27 cellular contexts compared by ENCODE assay signal in genomic region chr17:81650951-81651350, GRCh38. TPM values are rescaled to one million over a fixed set of nuclear protein-coding genes. Genes with fewer than 3 reads are reported as not detected.
DNase-seq lines count a peak whose midpoint lies in the region; ATAC-seq and TF ChIP-seq lines count a peak whose summit lies in the region.
"Had no signal": no experiment of that assay in that cellular context is flagged by ENCODE, and none has a peak within 500 bp of the region (broad histone marks: within the 10 kb centered on the region; RNA-seq: fewer than 3 reads in every experiment).

No MANE protein-coding gene starts in this region.

- POLR2A ChIA-PET in PC-9 (lab: Charles Lee; ENCODE audit: unreplicated experiment) = interaction anchor here (0.6 kb wide), 1 partner anchor 16 kb away, joined by 32 read pairs; the partner anchor contains the start of gene CCDC137

- H2AFZ ChIP-seq in PC-9 (no peak overlapping the region), neuronal stem cell (ENCODE audit: low read length) (no peak overlapping the region)
- H2AFZ ChIP-seq: hepatocyte had no signal

- H3K14ac ChIP-seq in neuronal stem cell (ENCODE audit: low read length) = no peak overlapping the region

- H3K4me1 Mint-ChIP-seq in effector memory CD8-positive, alpha-beta T cell (ENCODE audit: low read depth in 2 of 2) = peaks cover 5 to 7% of the 10 kb centered on the region in 2 donors

- no peak overlapping the region for H3K4me3 Mint-ChIP-seq in effector memory CD8-positive, alpha-beta T cell
- H3K4me3 Mint-ChIP-seq: activated naive CD8-positive, alpha-beta T cell treated with anti-CD3 and anti-CD28 coated beads, Interleukin-2, amount 50 U/mL, for 24 hours; activated T-cell treated with anti-CD3 and anti-CD28 coated beads, Interleukin-2, amount 50 U/mL, for 24 hours; CD4-positive, alpha-beta T cell; nephron had no signal

- no peaks in the 10 kb centered on the region for H3K9me3 ChIP-seq in PC-9 (ENCODE audit: insufficient read depth, low read depth)
- peaks cover 10 to 11% of the 10 kb centered on the region in 2 donors for H3K9me3 ChIP-seq in neuronal stem cell (replicated peaks in 1 of 2; ENCODE audit: control insufficient read depth in 2 of 2, insufficient read depth in 1 of 2, low read depth in 1 of 2, low read length in 2 of 2)
- H3K9me3 ChIP-seq: tibial artery had no signal

- no CpG with 5 or more reads among the region's 9 CpGs for WGBS in neuronal stem cell (ENCODE audit: extremely low coverage in 2 of 2, insufficient read length in 2 of 2, insufficient replicate concordance in 1 of 2), 2 donors

- H3K27me3 ChIP-seq in PC-9 (ENCODE audit: insufficient read depth, low read depth) (no peaks in the 10 kb centered on the region), neuronal stem cell (ENCODE audit: control insufficient read depth in 3 of 3, insufficient read depth in 3 of 3, low read depth in 1 of 3, low read length in 3 of 3) (peaks cover 14 to 30% (median 22%) of the 10 kb centered on the region in 3 experiments)

- no peak overlapping the region for H2BK120ac ChIP-seq in neuronal stem cell (ENCODE audit: low read depth, low read length)

- H3F3A ChIP-seq in PC-9 (ENCODE audit: insufficient read depth, low read depth) = no peaks in the 10 kb centered on the region

- H3K18ac ChIP-seq in neuronal stem cell (ENCODE audit: low read length) = no peak overlapping the region

- peaks cover 27 to 52% of the 10 kb centered on the region in 2 donors for H3K27me3 Mint-ChIP-seq in effector memory CD8-positive, alpha-beta T cell

- H3K4ac ChIP-seq in neuronal stem cell (ENCODE audit: low read length) = no peak overlapping the region

- H3K4me1 ChIP-seq in PC-9 (replicated peaks; ENCODE audit: insufficient read depth) (no peaks in the 10 kb centered on the region), neuronal stem cell (ENCODE audit: control insufficient read depth in 2 of 2, insufficient read depth in 1 of 2, low read depth in 1 of 2, low read length in 2 of 2) (peaks cover 7 to 9% of the 10 kb centered on the region in 2 donors)

- peak overlapping the region; percentile 59 for H3K23ac ChIP-seq in neuronal stem cell (ENCODE audit: low read depth, low read length, poor library complexity)

- intact Hi-C loops in PC-9 (cut with micrococcal nuclease; ENCODE audit: unreplicated experiment) = no loop called here

- no peak overlapping the region for H3K9ac ChIP-seq in neuronal stem cell (ENCODE audit: low read depth, low read length, poor library complexity)

- H3K36me3 ChIP-seq in PC-9 (ENCODE audit: low read depth) (no peaks in the 10 kb centered on the region), neuronal stem cell (replicated peaks in 1 of 2; ENCODE audit: control insufficient read depth in 2 of 2, insufficient read depth in 2 of 2, low read length in 2 of 2) (no peaks in the 10 kb centered on the region)
- H3K36me3 ChIP-seq: esophagus squamous epithelium, ovary, stomach, tibial artery, WERI-Rb-1 had no signal

- no peak overlapping the region for H2BK15ac ChIP-seq in neuronal stem cell (ENCODE audit: low read length)

- H3K79me2 ChIP-seq in PC-9 (ENCODE audit: low read depth) = no peaks in the 10 kb centered on the region
- H3K79me2 ChIP-seq: hepatocyte had no signal

- BruUV-seq in PC-9 (replicated peaks; lab: Mats Ljungman, UMichigan) = no TSS peak

- 0 out of 2 replicates have a peak overlapping the region, but pooled peaks have one; percentile 28 for H3K4me2 ChIP-seq in PC-9
- H3K4me2 ChIP-seq in neuronal stem cell (ENCODE audit: insufficient read depth, low read length, poor library complexity, severe bottlenecking) = no peak overlapping the region
- H3K4me2 ChIP-seq: hepatocyte had no signal

- H3K27ac ChIP-seq in PC-9 = no peak overlapping the region
- H3K27ac ChIP-seq in neuronal stem cell (replicated peaks; ENCODE audit: low read length) = no peak overlapping the region
- H3K27ac ChIP-seq: esophagus squamous epithelium, hepatocyte, ovary, stomach, tibial artery, WERI-Rb-1 had no signal

- DNase-seq in PC-9 (no peak), neuronal stem cell (ENCODE audit: low spot score) (no peak), SK-N-DZ (ENCODE audit: low spot score) (no peak)
- no peak for DNase-seq in effector memory CD8-positive, alpha-beta T cell
- DNase-seq: activated CD4-positive, alpha-beta T cell treated with anti-CD3 and anti-CD28 coated beads for 48 hours; activated gamma-delta T cell treated with Interleukin-2 at 50 U/mL for 16 hours; activated naive CD8-positive, alpha-beta T cell treated with anti-CD3 and anti-CD28 coated beads, Interleukin-2, amount 50 U/mL, for 24 hours; activated T-cell treated with anti-CD3 and anti-CD28 coated beads, Interleukin-2, amount 50 U/mL, for 24 hours; caudate nucleus; CD4-positive, alpha-beta T cell; esophagus squamous epithelium; NCI-H1105 treated with DMSO at 0.1 percent for 48 hours; NCI-H1930; NCI-H524 treated with DMSO at 0.1 percent for 48 hours; NK-92 treated with Interleukin-12 subunit alpha and Interleukin-12 subunit beta, amount 100 ng/mL, for 24 hours; ovary; retina; small intestine; stimulated activated CD8-positive, alpha-beta memory T cell treated with anti-CD3 and anti-CD28 coated beads, Interleukin-4, amount 100 ng/mL, for 48 hours; stomach; tibial artery; WERI-Rb-1 had no signal

- no peaks in the 10 kb centered on the region for H3K9me2 ChIP-seq in PC-9 (ENCODE audit: insufficient read depth)

- H3K4me3 ChIP-seq in PC-9 = no peak overlapping the region
- no peak overlapping the region for H3K4me3 ChIP-seq in neuronal stem cell (ENCODE audit: low read length in 2 of 2)
- H3K4me3 ChIP-seq: esophagus squamous epithelium, hepatocyte, ovary, stomach, tibial artery had no signal

- no peak overlapping the region for H4K8ac ChIP-seq in neuronal stem cell (ENCODE audit: low read depth, low read length)

- no peaks in the 10 kb centered on the region for H3K9me3 Mint-ChIP-seq in effector memory CD8-positive, alpha-beta T cell
- H3K9me3 Mint-ChIP-seq: activated naive CD8-positive, alpha-beta T cell treated with anti-CD3 and anti-CD28 coated beads, Interleukin-2, amount 50 U/mL, for 24 hours; activated T-cell treated with anti-CD3 and anti-CD28 coated beads, Interleukin-2, amount 50 U/mL, for 24 hours; CD4-positive, alpha-beta T cell; nephron had no signal

- no peak overlapping the region for H2BK12ac ChIP-seq in neuronal stem cell (ENCODE audit: low read length)

- H2AK5ac ChIP-seq in neuronal stem cell (ENCODE audit: low read depth, low read length) = peak overlapping the region; percentile 87

- TF ChIP-seq CTCF in PC-9 (conservative IDR thresholded peaks at IDR 0.05) = no peak

- no peak overlapping the region for H4K91ac ChIP-seq in neuronal stem cell (ENCODE audit: low read depth, low read length, poor library complexity)

- H3K36me3 Mint-ChIP-seq in effector memory CD8-positive, alpha-beta T cell (ENCODE audit: insufficient read depth) = peaks cover 4% of the 10 kb centered on the region

- H3K79me1 ChIP-seq in neuronal stem cell (ENCODE audit: low read depth, low read length) = peaks cover 4% of the 10 kb centered on the region

- no peak for ATAC-seq in effector memory CD8-positive, alpha-beta T cell (replicated peaks)
- ATAC-seq: activated naive CD8-positive, alpha-beta T cell treated with anti-CD3 and anti-CD28 coated beads, Interleukin-2, amount 50 U/mL, for 24 hours had no signal

- H4K20me1 ChIP-seq in PC-9 (ENCODE audit: insufficient read depth) = no peaks in the 10 kb centered on the region

- no peak overlapping the region for H3K27ac Mint-ChIP-seq in effector memory CD8-positive, alpha-beta T cell
- H3K27ac Mint-ChIP-seq: activated naive CD8-positive, alpha-beta T cell treated with anti-CD3 and anti-CD28 coated beads, Interleukin-2, amount 50 U/mL, for 24 hours; activated T-cell treated with anti-CD3 and anti-CD28 coated beads, Interleukin-2, amount 50 U/mL, for 24 hours; CD4-positive, alpha-beta T cell had no signal

- H2BK5ac ChIP-seq in neuronal stem cell (ENCODE audit: low read length) = peak overlapping the region; percentile 7

- CTCF ChIA-PET in PC-9 (lab: Charles Lee) = no interaction called here

RNA-seq across cellular contexts. Expression of gene PDE6G, which starts 5.4 kb away (rescaled TPM):
- total RNA-seq in PC-9 (2021) = 0.68 and 1.3 TPM in 2 replicates
- 0.07 TPM for polyA plus RNA-seq in neuronal stem cell (2013, experiment 1 of 2)
- polyA plus RNA-seq in neuronal stem cell (2013, experiment 2 of 2) = not detected
- 0.48 and 1.2 TPM in 2 replicates for polyA plus RNA-seq in SK-N-DZ (2014; cell fraction: cytosol; rRNA removed)
- not detected in 2 replicates for polyA plus RNA-seq in SK-N-DZ (2014; cell fraction: nucleus; rRNA removed)
- total RNA-seq: esophagus squamous epithelium, frontal cortex, MCF 10A had no signal
- polyA plus RNA-seq: mammary epithelial cell had no signal

RNA-seq across cellular contexts. Expression of gene TSPAN10, which starts 14.0 kb away (rescaled TPM):
- 8.6 and 15.0 TPM in 2 replicates for total RNA-seq in PC-9 (2021)
- polyA plus RNA-seq in neuronal stem cell (2013, experiment 1 of 2) = 1.3 TPM
- polyA plus RNA-seq in neuronal stem cell (2013, experiment 2 of 2) = 1.1 TPM
- polyA plus RNA-seq in SK-N-DZ (2014; cell fraction: cytosol; rRNA removed) = not detected in 2 replicates
- not detected in 2 replicates for polyA plus RNA-seq in SK-N-DZ (2014; cell fraction: nucleus; rRNA removed)
- total RNA-seq: frontal cortex, stomach had no signal

RNA-seq across cellular contexts. Expression of gene NPLOC4, which starts 14.0 kb away (rescaled TPM):
- total RNA-seq in PC-9 (2021) = 154 and 208 TPM in 2 replicates
- 54.2 TPM for polyA plus RNA-seq in neuronal stem cell (2013, experiment 1 of 2)
- polyA plus RNA-seq in neuronal stem cell (2013, experiment 2 of 2) = 54.2 TPM
- 51.7 and 56.5 TPM in 2 replicates for polyA plus RNA-seq in SK-N-DZ (2014; cell fraction: cytosol; rRNA removed)
- 51.3 and 76.8 TPM in 2 replicates for polyA plus RNA-seq in SK-N-DZ (2014; cell fraction: nucleus; rRNA removed)

RNA-seq across cellular contexts. Expression of gene OXLD1, which starts 15.5 kb away (rescaled TPM):
- 40.2 and 66.0 TPM in 2 replicates for total RNA-seq in PC-9 (2021)
- polyA plus RNA-seq in neuronal stem cell (2013, experiment 1 of 2) = 26.1 TPM
- polyA plus RNA-seq in neuronal stem cell (2013, experiment 2 of 2) = 25.4 TPM
- polyA plus RNA-seq in SK-N-DZ (2014; cell fraction: cytosol; rRNA removed) = 91.7 and 101 TPM in 2 replicates
- polyA plus RNA-seq in SK-N-DZ (2014; cell fraction: nucleus; rRNA removed) = 118 and 167 TPM in 2 replicates

RNA-seq across cellular contexts. Expression of gene CCDC137, which starts 15.6 kb away (rescaled TPM):
- total RNA-seq in PC-9 (2021) = 29.3 and 30.0 TPM in 2 replicates
- 19.1 TPM for polyA plus RNA-seq in neuronal stem cell (2013, experiment 1 of 2)
- 19.1 TPM for polyA plus RNA-seq in neuronal stem cell (2013, experiment 2 of 2)
- polyA plus RNA-seq in SK-N-DZ (2014; cell fraction: cytosol; rRNA removed) = 29.5 and 37.1 TPM in 2 replicates
- 29.1 and 36.7 TPM in 2 replicates for polyA plus RNA-seq in SK-N-DZ (2014; cell fraction: nucleus; rRNA removed)
